Comparison of ENCODE assay signal across 1 cellular context in genomic region chr4:155005395-155006087, GRCh38.
TF ChIP-seq lines count a peak whose summit lies in the region.

No MANE protein-coding gene starts in this region.

TF ChIP-seq in SK-N-SH treated with all-trans-retinoic acid at 6 μM for 48 hours, 23 proteins besides CTCF, POLR2A, EP300 and RAD21 (continued from another document):
- no peak for TF ChIP-seq TSHZ2 (CRISPR knock-in tag; IDR thresholded peaks at IDR 0.05)
